ENCODE assay signal across 28 cellular contexts in genomic region chr1:84763912-84764675, GRCh38.
DNase-seq lines count a peak whose midpoint lies in the region; ATAC-seq, FAIRE-seq and TF ChIP-seq lines count a peak whose summit lies in the region.
"Had no signal": no experiment of that assay in that cellular context is flagged by ENCODE, and none has a peak within 500 bp of the region (broad histone marks: within the 10 kb centered on the region; RNA-seq: fewer than 3 reads in every experiment).

No MANE protein-coding gene starts in this region.

- peaks cover 4% of the 10 kb centered on the region for H3K4me1 ChIP-seq in mammary epithelial cell (ENCODE audit: insufficient read depth, low read length)
- H3K4me1 ChIP-seq in breast epithelium: no peaks in the 10 kb centered on the region
- H3K4me1 ChIP-seq in ectodermal cell (ENCODE audit: control insufficient read depth, insufficient read depth, low read length): peaks cover 6% of the 10 kb centered on the region
- H3K4me1 ChIP-seq in keratinocyte (ENCODE audit: control insufficient read depth, extremely low read depth, insufficient read depth, low read length): peaks cover 5% of the 10 kb centered on the region
- H3K4me1 ChIP-seq: prostate gland had no signal

- in situ Hi-C loops in mammary epithelial cell (cut with MboI; ENCODE audit: low sequenced_read_pairs in 2 of 2): loop anchor here (10.0 to 25.0 kb wide), 4 partner anchors 139 to 852 kb away; partner anchors contain the start of gene PRKACB (in 1 of the 2)

- H3K27ac Mint-ChIP-seq in T-helper 2 cell treated with Interferon-gamma antibody and Interleukin-4, amounts not matched to agents 5 μg/mL and 100 μg/mL, for 36 hours: no peak overlapping the region
- H3K27ac Mint-ChIP-seq: activated CD4-positive, alpha-beta memory T cell treated with anti-CD3 and anti-CD28 coated beads for 36 hours; activated naive CD4-positive, alpha-beta T cell treated with anti-CD3 and anti-CD28 coated beads, Interleukin-2, amount 50 U/mL, for 24 hours; activated T-helper 17 cell treated with anti-CD3 and anti-CD28 coated beads, Interleukin-2, amount 50 U/mL, for 72 hours; memory B cell; stimulated activated naive CD8-positive, alpha-beta T cell treated with anti-CD3 and anti-CD28 coated beads, Interleukin-15, Interleukin-2, amounts not matched to agents 100 ng/mL and 50 ng/mL, for 24 hours; T-cell had no signal

- peaks cover 27% of the 10 kb centered on the region for H3K27me3 Mint-ChIP-seq in T-helper 2 cell treated with Interferon-gamma antibody and Interleukin-4, amounts not matched to agents 5 μg/mL and 100 μg/mL, for 36 hours (ENCODE audit: low read depth)

- H3K4me2 ChIP-seq in mammary epithelial cell (ENCODE audit: insufficient read depth, low read depth, low read length) (peak overlapping the region; percentile 13), keratinocyte (ENCODE audit: control insufficient read depth, extremely low read depth, insufficient read depth, low read depth, low read length) (peak overlapping the region; percentile 40)

- FAIRE-seq in keratinocyte (lab: Jason Lieb, UNC): no peak
- FAIRE-seq: endothelial cell of umbilical vein, GM12878 had no signal

- no TSS peak for BruUV-seq in mammary epithelial cell (replicated peaks; lab: Mats Ljungman, UMichigan)

- no peaks in the 10 kb centered on the region for H3K9me3 ChIP-seq in mammary epithelial cell (replicated peaks; ENCODE audit: insufficient read depth, low read length)
- H3K9me3 ChIP-seq in breast epithelium: no peaks in the 10 kb centered on the region
- no peaks in the 10 kb centered on the region for H3K9me3 ChIP-seq in ectodermal cell (ENCODE audit: control insufficient read depth, low read length)
- no peaks in the 10 kb centered on the region for H3K9me3 ChIP-seq in keratinocyte (ENCODE audit: control insufficient read depth, low read depth, low read length)
- H3K9me3 ChIP-seq: prostate gland had no signal

- no peak for TF ChIP-seq POLR2A in breast epithelium (IDR thresholded peaks at IDR 0.05)

- no peak for ATAC-seq in HG03442 (IDR thresholded peaks at IDR 0.05; ENCODE audit: unreplicated experiment)
- ATAC-seq: activated T-helper 17 cell treated with anti-CD3 and anti-CD28 coated beads, Interleukin-2, amount 50 U/mL, for 72 hours; GM12878; T-cell had no signal

- H3K4me1 Mint-ChIP-seq in T-helper 2 cell treated with Interferon-gamma antibody and Interleukin-4, amounts not matched to agents 5 μg/mL and 100 μg/mL, for 36 hours (ENCODE audit: low read depth): peaks cover 2% of the 10 kb centered on the region

- H3K27ac ChIP-seq in mammary epithelial cell (ENCODE audit: insufficient read depth, low read depth, low read length): no peak overlapping the region
- H3K27ac ChIP-seq in breast epithelium: no peak overlapping the region
- peak overlapping the region; percentile 29 for H3K27ac ChIP-seq in ectodermal cell (ENCODE audit: insufficient read depth, low read depth, low read length, poor library complexity, severe bottlenecking)
- no peak overlapping the region for H3K27ac ChIP-seq in keratinocyte (ENCODE audit: control insufficient read depth, insufficient read depth, low read length)
- H3K27ac ChIP-seq: 22Rv1, prostate gland had no signal

- no peak for TF ChIP-seq CTCF in mammary epithelial cell (conservative IDR thresholded peaks at IDR 0.05 in 1 of 2, IDR thresholded peaks at IDR 0.05 in 1 of 2; ENCODE audit: extremely low read depth in 1 of 2, insufficient read depth in 1 of 2, low read depth in 1 of 2, low read length in 2 of 2)
- TF ChIP-seq CTCF in breast epithelium (IDR thresholded peaks at IDR 0.05): no peak
- no peak for TF ChIP-seq CTCF in keratinocyte (optimal IDR thresholded peaks at IDR 0.05 in 1 of 3, IDR thresholded peaks at IDR 0.05 in 1 of 3, conservative IDR thresholded peaks at IDR 0.05 in 1 of 3; ENCODE audit: extremely low read depth in 1 of 3, insufficient read depth in 2 of 3, low read length in 3 of 3)

- WGBS in mammary epithelial cell (ENCODE audit: low coverage, missing lambda C conversion rate): 13% methylated on average over 9 of the region's 13 CpGs
- 13% methylated on average over 13 of the region's 13 CpGs for WGBS in ectodermal cell, 2 experiments

- DNase-seq in mammary epithelial cell (no peak), breast epithelium (ENCODE audit: low spot score in 2 of 2) (no peak), keratinocyte (ENCODE audit: low read depth, low spot score) (no peak), superior temporal gyrus (ENCODE audit: extremely low spot score) (peak; percentile 9), NCI-H1694 (lab: John Stamatoyannopoulos, UW) (no peak)
- DNase-seq in T-helper 2 cell treated with Interferon-gamma antibody and Interleukin-4, amounts not matched to agents 5 μg/mL and 100 μg/mL, for 36 hours (ENCODE audit: low spot score): no peak
- DNase-seq: activated CD4-positive, alpha-beta memory T cell treated with anti-CD3 and anti-CD28 coated beads for 36 hours; activated CD4-positive, CD25-positive, alpha-beta regulatory T cell; activated CD8-positive, alpha-beta memory T cell treated with anti-CD3 and anti-CD28 coated beads, Interleukin-2, amount 50 U/mL, for 4 hours; central memory CD4-positive, alpha-beta T cell; DND-41; KG1; NCI-H1417 treated with DMSO at 0.1 percent for 48 hours; NCI-H2107; NCI-H446 treated with DMSO at 0.1 percent for 48 hours; NCI-H82; RPMI8226; T-cell had no signal

- dilution Hi-C loops in mammary epithelial cell (cut with HindIII; ENCODE audit: low sequenced_read_pairs): loop anchor here (25.0 kb wide), 1 partner anchor 327 kb away; no protein-coding TSS in a partner anchor
- dilution Hi-C loops in keratinocyte (cut with MboI; ENCODE audit: extremely low pct_ligation_motif_present, low sequenced_read_pairs): no loop called here

- no peaks in the 10 kb centered on the region for H3K36me3 Mint-ChIP-seq in T-helper 2 cell treated with Interferon-gamma antibody and Interleukin-4, amounts not matched to agents 5 μg/mL and 100 μg/mL, for 36 hours (ENCODE audit: low read depth)
- H3K36me3 Mint-ChIP-seq: activated CD4-positive, alpha-beta memory T cell treated with anti-CD3 and anti-CD28 coated beads for 36 hours; memory B cell; T-cell had no signal

- intact Hi-C loops in mammary epithelial cell (cut with micrococcal nuclease): no loop called here
- intact Hi-C loops in breast epithelium (cut with DNase I; ENCODE audit: low total_unique reads): no loop called here

- H3K9ac ChIP-seq in mammary epithelial cell (ENCODE audit: insufficient read depth, low read length): no peak overlapping the region
- H3K9ac ChIP-seq in keratinocyte (ENCODE audit: control insufficient read depth, extremely low read depth, insufficient read depth, low read length): no peak overlapping the region

- H4K20me1 ChIP-seq in mammary epithelial cell (ENCODE audit: insufficient read depth, low read length): no peaks in the 10 kb centered on the region
- H4K20me1 ChIP-seq in keratinocyte (ENCODE audit: control insufficient read depth, extremely low read depth, insufficient read depth, low read length): no peaks in the 10 kb centered on the region

- H3K9me3 Mint-ChIP-seq in T-helper 2 cell treated with Interferon-gamma antibody and Interleukin-4, amounts not matched to agents 5 μg/mL and 100 μg/mL, for 36 hours: no peaks in the 10 kb centered on the region
- H3K9me3 Mint-ChIP-seq: activated CD4-positive, alpha-beta memory T cell treated with anti-CD3 and anti-CD28 coated beads for 36 hours; activated naive CD4-positive, alpha-beta T cell treated with anti-CD3 and anti-CD28 coated beads, Interleukin-2, amount 50 U/mL, for 24 hours; activated T-helper 17 cell treated with anti-CD3 and anti-CD28 coated beads, Interleukin-2, amount 50 U/mL, for 72 hours; memory B cell; stimulated activated naive CD8-positive, alpha-beta T cell treated with anti-CD3 and anti-CD28 coated beads, Interleukin-15, Interleukin-2, amounts not matched to agents 100 ng/mL and 50 ng/mL, for 24 hours; T-cell had no signal

- no peaks in the 10 kb centered on the region for H3K9me1 ChIP-seq in keratinocyte (ENCODE audit: control insufficient read depth, extremely low read depth, insufficient read depth, low read length)

- H3K4me3 ChIP-seq in mammary epithelial cell (replicated peaks in 1 of 3; ENCODE audit: insufficient read depth in 1 of 3, low read depth in 2 of 3, low read length in 3 of 3): no peak overlapping the region
- no peak overlapping the region for H3K4me3 ChIP-seq in breast epithelium
- no peak overlapping the region for H3K4me3 ChIP-seq in ectodermal cell (ENCODE audit: insufficient read depth, low read depth, low read length)
- no peak overlapping the region for H3K4me3 ChIP-seq in keratinocyte (ENCODE audit: control insufficient read depth in 2 of 3, extremely low read depth in 1 of 3, insufficient read depth in 2 of 3, low read depth in 1 of 3, low read length in 3 of 3)
- H3K4me3 ChIP-seq: GM12878, prostate gland had no signal

- H3K79me2 ChIP-seq in mammary epithelial cell (ENCODE audit: insufficient read depth, low read length) (no peaks in the 10 kb centered on the region), keratinocyte (ENCODE audit: control insufficient read depth, insufficient read depth, low read length) (no peaks in the 10 kb centered on the region)

- CTCF ChIA-PET in mammary epithelial cell (lab: Charles Lee; ENCODE audit: low non-redundant PET): no interaction called here

- no peak overlapping the region for H3K4me3 Mint-ChIP-seq in T-helper 2 cell treated with Interferon-gamma antibody and Interleukin-4, amounts not matched to agents 5 μg/mL and 100 μg/mL, for 36 hours
- H3K4me3 Mint-ChIP-seq: activated CD4-positive, alpha-beta memory T cell treated with anti-CD3 and anti-CD28 coated beads for 36 hours; activated naive CD4-positive, alpha-beta T cell treated with anti-CD3 and anti-CD28 coated beads, Interleukin-2, amount 50 U/mL, for 24 hours; activated T-helper 17 cell treated with anti-CD3 and anti-CD28 coated beads, Interleukin-2, amount 50 U/mL, for 72 hours; memory B cell; stimulated activated naive CD8-positive, alpha-beta T cell treated with anti-CD3 and anti-CD28 coated beads, Interleukin-15, Interleukin-2, amounts not matched to agents 100 ng/mL and 50 ng/mL, for 24 hours; T-cell had no signal

- no peaks in the 10 kb centered on the region for H3K27me3 ChIP-seq in mammary epithelial cell (ENCODE audit: insufficient read depth, low read length)
- H3K27me3 ChIP-seq in breast epithelium: peaks cover 0 to 4% of the 10 kb centered on the region in 2 donors
- no peaks in the 10 kb centered on the region for H3K27me3 ChIP-seq in ectodermal cell (ENCODE audit: control insufficient read depth, insufficient read depth, low read length, poor library complexity, severe bottlenecking)
- no peaks in the 10 kb centered on the region for H3K27me3 ChIP-seq in keratinocyte (ENCODE audit: control insufficient read depth, extremely low read depth, insufficient read depth, low read length)

- H2AFZ ChIP-seq in mammary epithelial cell (ENCODE audit: low read depth, low read length) (peak overlapping the region; percentile 70), keratinocyte (ENCODE audit: control insufficient read depth, low read length) (no peak overlapping the region)

- no peaks in the 10 kb centered on the region for H3K36me3 ChIP-seq in mammary epithelial cell (ENCODE audit: insufficient read depth, low read length)
- no peaks in the 10 kb centered on the region for H3K36me3 ChIP-seq in breast epithelium
- no peaks in the 10 kb centered on the region for H3K36me3 ChIP-seq in ectodermal cell (ENCODE audit: control insufficient read depth, insufficient read depth, low read length)
- H3K36me3 ChIP-seq in keratinocyte (ENCODE audit: control insufficient read depth in 2 of 2, extremely low read depth in 1 of 2, insufficient read depth in 2 of 2, low read length in 2 of 2): no peaks in the 10 kb centered on the region
- H3K36me3 ChIP-seq: prostate gland had no signal
